In genomic region chr22:40709752-40710413, GRCh38 we compare ENCODE assay signal across 1 cellular context.
A peak's percentile ranks its signal among the peaks of the same experiment; 100 is the strongest.
TF ChIP-seq lines count a peak whose summit lies in the region.

No MANE protein-coding gene starts in this region.

TF ChIP-seq in K562, 482 proteins besides CTCF, POLR2A, EP300 and RAD21 (continued from another document):
- TF ChIP-seq MGA (IDR thresholded peaks at IDR 0.05) (no peak), IRF9 (tag; IDR thresholded peaks at IDR 0.05) (no peak), NFE2 (IDR thresholded peaks at IDR 0.05; ENCODE audit: low read depth) (peak; percentile 65), HOXB6 (CRISPR knock-in tag; IDR thresholded peaks at IDR 0.05; ENCODE audit: borderline replicate concordance) (no peak), ZNF57 (CRISPR knock-in tag; IDR thresholded peaks at IDR 0.05) (no peak), ZNF589 (CRISPR knock-in tag; IDR thresholded peaks at IDR 0.05; ENCODE audit: low read depth) (no peak), TCFL5 (CRISPR knock-in tag; conservative IDR thresholded peaks at IDR 0.05) (no peak), ARID4B (CRISPR knock-in tag; IDR thresholded peaks at IDR 0.05) (no peak), HDAC3 (IDR thresholded peaks at IDR 0.05; ENCODE audit: borderline replicate concordance, partially characterized antibody) (no peak), CHD4 (IDR thresholded peaks at IDR 0.05; ENCODE audit: insufficient read depth, insufficient replicate concordance, low read depth, low read length, poor library complexity, severe bottlenecking) (no peak), KAT2B (IDR thresholded peaks at IDR 0.05; ENCODE audit: low read depth, low read length) (no peak), ILK (tag; IDR thresholded peaks at IDR 0.05; ENCODE audit: borderline replicate concordance, low read depth) (no peak), GTF3C2 (IDR thresholded peaks at IDR 0.05; ENCODE audit: borderline replicate concordance, extremely low read depth, insufficient read length) (no peak), TFAP4 (CRISPR knock-in tag; IDR thresholded peaks at IDR 0.05; ENCODE audit: borderline replicate concordance) (no peak), HMGN3 (IDR thresholded peaks at IDR 0.05; ENCODE audit: borderline replicate concordance, extremely low read depth, insufficient read length, low read depth, low read length) (no peak), ERF (CRISPR knock-in tag; IDR thresholded peaks at IDR 0.05) (no peak), ZKSCAN3 (CRISPR knock-in tag; IDR thresholded peaks at IDR 0.05) (no peak), KDM4B (IDR thresholded peaks at IDR 0.05; ENCODE audit: borderline replicate concordance in 2 of 2, low read depth in 1 of 2) (no peak), MLLT1 (IDR thresholded peaks at IDR 0.05) (no peak), SMAD2 (IDR thresholded peaks at IDR 0.05; ENCODE audit: low read depth, low read length) (no peak), TCF7 (IDR thresholded peaks at IDR 0.05; ENCODE audit: borderline replicate concordance) (no peak), TCF3 (CRISPR knock-in tag; IDR thresholded peaks at IDR 0.05) (0 out of 2 replicates have a peak, but pooled peaks have one; percentile 21), TAL1 (IDR thresholded peaks at IDR 0.05) (peak; percentile 42), BRCA1 (IDR thresholded peaks at IDR 0.05) (no peak), BRCA1 (CRISPR knock-in tag; IDR thresholded peaks at IDR 0.05) (no peak), FOXK1 (CRISPR knock-in tag; IDR thresholded peaks at IDR 0.05; ENCODE audit: borderline replicate concordance) (no peak), KAT8 (IDR thresholded peaks at IDR 0.05; ENCODE audit: low read depth) (no peak), PHTF2 (CRISPR knock-in tag; IDR thresholded peaks at IDR 0.05) (no peak), ESRRA (IDR thresholded peaks at IDR 0.05; ENCODE audit: borderline replicate concordance, low read depth) (no peak), USF2 (CRISPR knock-in tag; IDR thresholded peaks at IDR 0.05) (no peak), ZBTB12 (CRISPR knock-in tag; IDR thresholded peaks at IDR 0.05) (no peak), ZNF41 (CRISPR knock-in tag; conservative IDR thresholded peaks at IDR 0.05) (no peak)
